Comparison of ENCODE assay signal across 35 cellular contexts in the genomic region with DNA sequence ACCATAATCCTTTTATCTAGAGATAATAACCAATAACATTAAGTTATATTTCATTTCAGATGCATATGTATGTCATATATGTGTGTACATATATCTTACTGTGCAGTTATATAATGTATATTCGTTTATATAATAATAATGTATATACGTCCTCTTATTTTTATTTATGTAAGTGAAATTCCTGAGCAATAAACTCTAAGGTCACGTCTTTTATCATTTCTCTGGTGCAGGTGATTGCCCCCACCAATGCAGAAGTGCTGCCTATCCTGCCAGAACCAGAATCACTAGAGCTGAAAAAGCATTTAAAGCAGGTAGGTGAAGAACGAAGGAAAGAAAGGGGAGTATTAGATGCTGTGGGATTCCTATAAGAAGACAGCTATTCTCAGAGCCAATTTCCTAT. TPM values are rescaled to one million over a fixed set of nuclear protein-coding genes. Genes with fewer than 3 reads are reported as not detected.
A peak's percentile ranks its signal among the peaks of the same experiment; 100 is the strongest.
DNase-seq lines count a peak whose midpoint lies in the region; ATAC-seq, FAIRE-seq and TF ChIP-seq lines count a peak whose summit lies in the region.
"Had no signal": no experiment of that assay in that cellular context is flagged by ENCODE, and none has a peak within 500 bp of the region (broad histone marks: within the 10 kb centered on the region; RNA-seq: fewer than 3 reads in every experiment).

No MANE protein-coding gene starts in this region.

- H3K36me3 ChIP-seq in cardiac muscle cell (peaks cover 73% of the 10 kb centered on the region), SK-N-MC (ENCODE audit: insufficient read depth, low read length) (peaks cover 80% of the 10 kb centered on the region), K562 (ENCODE audit: control insufficient read depth, insufficient read depth, low read length) (peaks cover 90% of the 10 kb centered on the region), gastrocnemius medialis (peaks cover 7 to 87% of the 10 kb centered on the region in 2 donors)

- CTCF ChIA-PET in K562 (lab: Yijun Ruan, JAX; ENCODE audit: low intra/inter-chr PET ratio): no interaction called here

- in situ Hi-C loops in K562 (cut with MboI): no loop called here
- in situ Hi-C loops in gastrocnemius medialis (cut with MboI; ENCODE audit: low sequenced_read_pairs in 4 of 4): no loop called here

- H3K9me1 ChIP-seq in K562 (ENCODE audit: control insufficient read depth, insufficient read depth, low read length): peaks cover 4% of the 10 kb centered on the region

- H3K4me2 ChIP-seq in K562 (ENCODE audit: insufficient read depth, low read length): no peak overlapping the region
- H3K4me2 ChIP-seq: A549; BLaER1; BLaER1 treated with 17β-estradiol and CSF1 and Interleukin-3, amounts not matched to agents 10 nM and 100 nM had no signal

- 93% methylated on average over 4 of the region's 4 CpGs for WGBS in right cardiac atrium
- WGBS in K562 (ENCODE audit: insufficient coverage, low coverage, missing lambda C conversion rate): 84% methylated on average over 4 of the region's 4 CpGs

- TF ChIP-seq CTCF in cardiac muscle cell (IDR thresholded peaks at IDR 0.05; ENCODE audit: low read depth, low read length) (no peak), K562 (IDR thresholded peaks at IDR 0.05 in 2 of 3, conservative IDR thresholded peaks at IDR 0.05 in 1 of 3; ENCODE audit: insufficient read depth in 2 of 3, low read depth in 1 of 3, low read length in 3 of 3) (no peak), gastrocnemius medialis (IDR thresholded peaks at IDR 0.05 in 4 of 5, conservative IDR thresholded peaks at IDR 0.05 in 1 of 5) (no peak)

- TF ChIP-seq RAD21 in K562 (CRISPR knock-in tag; conservative IDR thresholded peaks at IDR 0.05 in 1 of 2, IDR thresholded peaks at IDR 0.05 in 1 of 2): no peak

- peaks cover 3% of the 10 kb centered on the region; the same call in 1 of the 2 replicates for H4K20me1 ChIP-seq in K562 (replicated peaks; ENCODE audit: control insufficient read depth, insufficient read depth, low read length)

- POLR2A ChIA-PET in K562 (lab: Yijun Ruan, JAX): no interaction called here

- TF ChIP-seq EP300 in K562 (IDR thresholded peaks at IDR 0.05; ENCODE audit: low read length): no peak

- no peak overlapping the region for H3K9ac ChIP-seq in SK-N-MC (ENCODE audit: insufficient read length)
- no peak overlapping the region for H3K9ac ChIP-seq in K562 (ENCODE audit: insufficient read depth in 1 of 2, low read depth in 2 of 2, low read length in 2 of 2)
- H3K9ac ChIP-seq: BLaER1; BLaER1 treated with 17β-estradiol and CSF1 and Interleukin-3, amounts not matched to agents 10 nM and 100 nM had no signal

- peaks cover 19% of the 10 kb centered on the region for H3K4me1 ChIP-seq in cardiac muscle cell (ENCODE audit: low read depth)
- no peaks in the 10 kb centered on the region for H3K4me1 ChIP-seq in right cardiac atrium (ENCODE audit: control insufficient read depth, insufficient read depth, low read length)
- peaks cover 11 to 21% of the 10 kb centered on the region in 2 experiments for H3K4me1 ChIP-seq in K562 (replicated peaks in 1 of 2; ENCODE audit: control insufficient read depth in 2 of 2, insufficient read depth in 2 of 2, low read length in 2 of 2)
- H3K4me1 ChIP-seq in gastrocnemius medialis: peaks cover 0 to 27% of the 10 kb centered on the region in 2 donors
- H3K4me1 ChIP-seq: A549, BE2C, BLaER1, Caco-2 had no signal

- TF ChIP-seq POLR2A in K562 (conservative IDR thresholded peaks at IDR 0.05) (no peak), gastrocnemius medialis (IDR thresholded peaks at IDR 0.05) (no peak)

- H3K4me3 ChIP-seq in cardiac muscle cell (no peak overlapping the region), right cardiac atrium (ENCODE audit: low read length) (no peak overlapping the region), SK-N-MC (no peak overlapping the region), K562 (no peak overlapping the region), gastrocnemius medialis (no peak overlapping the region)
- H3K4me3 ChIP-seq: A549; BLaER1; BLaER1 treated with 17β-estradiol and CSF1 and Interleukin-3, amounts not matched to agents 10 nM and 100 nM had no signal

- no peak for DNase-seq in cardiac muscle cell (ENCODE audit: low read depth in 1 of 2, low spot score in 1 of 2)
- no peak for DNase-seq in right cardiac atrium
- DNase-seq in SK-N-MC (ENCODE audit: low read depth, low spot score): no peak
- no peak for DNase-seq in K562 (ENCODE audit: extremely low read depth in 1 of 4, low spot score in 3 of 4)
- DNase-seq in gastrocnemius medialis: no peak
- DNase-seq in activated effector memory CD4-positive, alpha-beta T cell treated with Interleukin-2 at 50 U/mL for 16 hours: no peak
- DNase-seq: 8988T; ACHN; AML-193; BE2C; C1 segment of cervical spinal cord; Caco-2; Calu3; CD4-positive, alpha-beta memory T cell; CD4-positive, alpha-beta T cell; CD4-positive, CD25-positive, alpha-beta regulatory T cell; CD8-positive, alpha-beta memory T cell; CD8-positive, alpha-beta T cell; COR-L47; DMS 273 treated with DMSO at 0.1 percent for 48 hours; DMS153; DMS53; DMS79; DMS79 treated with DMSO at 0.1 percent for 48 hours; DND-41; EL had no signal

- intact Hi-C loops in right cardiac atrium (cut with DNase I): loop anchor here in 2 of 4 donors (10.0 kb wide), 1 partner anchor 76 kb away; a partner anchor contains a TSS
- intact Hi-C loops in K562 (cut with micrococcal nuclease): no loop called here
- intact Hi-C loops in gastrocnemius medialis (cut with DNase I; ENCODE audit: low total_unique reads): no loop called here

- H3K79me2 ChIP-seq in K562 (ENCODE audit: control insufficient read depth, insufficient read depth, low read length): peaks cover 21% of the 10 kb centered on the region

- BruUV-seq in K562 (replicated peaks; lab: Mats Ljungman, UMichigan): no TSS peak

- H3K27ac ChIP-seq in cardiac muscle cell (peak overlapping the region; percentile 60), right cardiac atrium (ENCODE audit: low read length) (no peak overlapping the region), SK-N-MC (0 out of 2 replicates have a peak overlapping the region, but pooled peaks have one; percentile 12), K562 (ENCODE audit: extremely low read depth, low read depth, low read length) (no peak overlapping the region), gastrocnemius medialis (peak overlapping the region in 3 of 4 donors; percentile 73 to 90 (median 76))
- H3K27ac ChIP-seq: 22Rv1; A549; BLaER1; BLaER1 treated with 17β-estradiol and CSF1 and Interleukin-3, amounts not matched to agents 10 nM and 100 nM; C4-2B had no signal

- no peak overlapping the region for H2AFZ ChIP-seq in K562 (ENCODE audit: low read depth, low read length)

- ATAC-seq in right cardiac atrium (no peak), K562 (no peak), gastrocnemius medialis (no peak), GM19455 (IDR thresholded peaks at IDR 0.05; ENCODE audit: unreplicated experiment) (no peak), GM21723 (IDR thresholded peaks at IDR 0.05; ENCODE audit: unreplicated experiment) (no peak)
- ATAC-seq: A549; CD8-positive, alpha-beta T cell had no signal

- FAIRE-seq in K562 (lab: Jason Lieb, UNC): no peak
- FAIRE-seq: A204.1, A549, D721Med had no signal

- H3K27me3 ChIP-seq in cardiac muscle cell: no peaks in the 10 kb centered on the region
- H3K27me3 ChIP-seq in right cardiac atrium (ENCODE audit: control insufficient read depth, insufficient read depth): no peaks in the 10 kb centered on the region
- no peaks in the 10 kb centered on the region for H3K27me3 ChIP-seq in K562 (ENCODE audit: control insufficient read depth in 2 of 2, insufficient read depth in 2 of 2, low read length in 2 of 2)
- no peaks in the 10 kb centered on the region for H3K27me3 ChIP-seq in gastrocnemius medialis
- H3K27me3 ChIP-seq: BE2C; BLaER1; BLaER1 treated with 17β-estradiol and CSF1 and Interleukin-3, amounts not matched to agents 10 nM and 100 nM had no signal

- H3K9me3 ChIP-seq in cardiac muscle cell (ENCODE audit: low read depth): no peaks in the 10 kb centered on the region
- no peaks in the 10 kb centered on the region for H3K9me3 ChIP-seq in right cardiac atrium (ENCODE audit: control insufficient read depth, low read length)
- H3K9me3 ChIP-seq in SK-N-MC (ENCODE audit: low read depth, low read length): no peaks in the 10 kb centered on the region
- H3K9me3 ChIP-seq in K562 (replicated peaks; ENCODE audit: control insufficient read depth, insufficient read depth, low read depth, low read length): no peaks in the 10 kb centered on the region
- H3K9me3 ChIP-seq in gastrocnemius medialis: no peaks in the 10 kb centered on the region
- H3K9me3 ChIP-seq: A549; BE2C; BLaER1; BLaER1 treated with 17β-estradiol and CSF1 and Interleukin-3, amounts not matched to agents 10 nM and 100 nM; Caco-2 had no signal

RNA-seq across cellular contexts. Expression of a gene that starts 8.8 kb away (rescaled TPM):
- total RNA-seq in cardiac muscle cell: 62.5 and 103 TPM in 2 replicates
- polyA plus RNA-seq in cardiac muscle cell: 58.8 and 70.2 TPM in 2 replicates
- 10 to 100 TPM; 42.2 to 73.7 (median 54.7) TPM for total RNA-seq in right cardiac atrium
- polyA plus RNA-seq in right cardiac atrium: 27.9 TPM
- 267 and 427 TPM in 2 replicates for total RNA-seq in K562 (2011; cell fraction: chromatin; rRNA removed; ENCODE audit: low replicate concordance)
- 135 and 141 TPM in 2 replicates for total RNA-seq in K562 (2011; cell fraction: nucleolus; rRNA removed)
- 157 and 178 TPM in 2 replicates for total RNA-seq in K562 (2011; cell fraction: nucleoplasm; rRNA removed)
- 33.6 and 34.4 TPM in 2 replicates for total RNA-seq in K562 (2014; rRNA removed)
- total RNA-seq in K562 (2014; rRNA removed; fragmentation: Illumina TruSeq; extraction: Trizol): 22.2 and 22.6 TPM in 2 replicates
- 28.7 and 34.3 TPM in 2 replicates for total RNA-seq in K562 (2015; rRNA removed; fragmentation: Illumina TruSeq; extraction: Trizol)
- 53.6 and 57.6 TPM in 2 replicates for total RNA-seq in K562 (2021)
- polyA plus RNA-seq in K562 (2011; rRNA removed): 37.0 and 54.1 TPM in 2 replicates
- 37.6 and 44.5 TPM in 2 replicates for polyA plus RNA-seq in K562 (2011; cell fraction: cytosol; rRNA removed)
- polyA plus RNA-seq in K562 (2011; cell fraction: nucleus; rRNA removed): 196 and 230 TPM in 2 replicates
- polyA plus RNA-seq in K562 (2012): 39.6 and 44.4 TPM in 2 replicates
- polyA plus RNA-seq in K562 (2014; fragmentation: Illumina TruSeq; extraction: Trizol): 41.6 and 41.9 TPM in 2 replicates
- 1 to 10 TPM in 1 of 2 experiments, under 1 TPM in 1; 0.68 to 3.2 TPM for polyA plus RNA-seq in K562 (2014; fragmentation: Nextera tagmentation; extraction: Ambion mirVana)
- 43.4 and 47.6 TPM in 2 replicates for polyA plus RNA-seq in K562 (2014; rRNA removed)
- 47.0 and 48.6 TPM in 2 replicates for polyA minus RNA-seq in K562 (2011; rRNA and poly(A)+ RNA removed)
- polyA minus RNA-seq in K562 (2011; cell fraction: cytosol; rRNA and poly(A)+ RNA removed): 37.4 and 47.8 TPM in 2 replicates
- 52.0 and 80.3 TPM in 2 replicates for polyA minus RNA-seq in K562 (2011; cell fraction: nucleus; rRNA and poly(A)+ RNA removed)
- total RNA-seq in gastrocnemius medialis: 10 to 100 TPM; 39.4 to 47.9 (median 41.6) TPM

RNA-seq across cellular contexts. Expression of a gene that starts 21.0 kb away (rescaled TPM):
- 21.4 and 31.6 TPM in 2 replicates for total RNA-seq in cardiac muscle cell
- 16.2 and 30.6 TPM in 2 replicates for polyA plus RNA-seq in cardiac muscle cell
- total RNA-seq in right cardiac atrium: 10 to 100 TPM; 22.9 to 42.2 (median 34.2) TPM
- 29.5 TPM for polyA plus RNA-seq in right cardiac atrium
- 39.2 and 75.3 TPM in 2 replicates for total RNA-seq in K562 (2011; cell fraction: chromatin; rRNA removed; ENCODE audit: low replicate concordance)
- total RNA-seq in K562 (2011; cell fraction: nucleolus; rRNA removed): 43.6 and 51.5 TPM in 2 replicates
- total RNA-seq in K562 (2011; cell fraction: nucleoplasm; rRNA removed): 31.0 and 35.2 TPM in 2 replicates
- 11.9 and 16.0 TPM in 2 replicates for total RNA-seq in K562 (2014; rRNA removed)
- total RNA-seq in K562 (2014; rRNA removed; fragmentation: Illumina TruSeq; extraction: Trizol): 6.6 and 8.2 TPM in 2 replicates
- 7.8 and 11.1 TPM in 2 replicates for total RNA-seq in K562 (2015; rRNA removed; fragmentation: Illumina TruSeq; extraction: Trizol)
- 15.9 and 16.5 TPM in 2 replicates for total RNA-seq in K562 (2021)
- polyA plus RNA-seq in K562 (2011; rRNA removed): 26.0 and 31.9 TPM in 2 replicates
- 38.5 and 38.7 TPM in 2 replicates for polyA plus RNA-seq in K562 (2011; cell fraction: cytosol; rRNA removed)
- 66.1 and 82.8 TPM in 2 replicates for polyA plus RNA-seq in K562 (2011; cell fraction: nucleus; rRNA removed)
- 16.1 and 20.9 TPM in 2 replicates for polyA plus RNA-seq in K562 (2012)
- polyA plus RNA-seq in K562 (2014; fragmentation: Illumina TruSeq; extraction: Trizol): 12.0 and 15.2 TPM in 2 replicates
- 10 to 100 TPM in 1 of 2 experiments, 1 to 10 TPM in 1; 9.8 to 10.4 TPM for polyA plus RNA-seq in K562 (2014; fragmentation: Nextera tagmentation; extraction: Ambion mirVana)
- 17.5 and 18.4 TPM in 2 replicates for polyA plus RNA-seq in K562 (2014; rRNA removed)
- 15.1 and 19.2 TPM in 2 replicates for polyA minus RNA-seq in K562 (2011; rRNA and poly(A)+ RNA removed)
- polyA minus RNA-seq in K562 (2011; cell fraction: cytosol; rRNA and poly(A)+ RNA removed): 9.9 and 20.8 TPM in 2 replicates
- polyA minus RNA-seq in K562 (2011; cell fraction: nucleus; rRNA and poly(A)+ RNA removed): 12.8 and 23.2 TPM in 2 replicates
- total RNA-seq in gastrocnemius medialis: 10 to 100 TPM in 3 of 4 donors, 1 to 10 TPM in 1; 7.9 to 16.3 (median 12.1) TPM

RNA-seq across cellular contexts. Expression of a gene that starts 30.2 kb away (rescaled TPM):
- total RNA-seq in cardiac muscle cell (87.7 and 94.0 TPM in 2 replicates), right cardiac atrium (10 to 100 TPM; 21.7 to 25.9 (median 25.5) TPM), K562 (2014; rRNA removed) (14.3 and 16.2 TPM in 2 replicates), K562 (2014; rRNA removed; fragmentation: Illumina TruSeq; extraction: Trizol) (7.1 and 8.6 TPM in 2 replicates), K562 (2015; rRNA removed; fragmentation: Illumina TruSeq; extraction: Trizol) (11.6 and 12.1 TPM in 2 replicates), K562 (2021) (17.8 and 20.0 TPM in 2 replicates), gastrocnemius medialis (10 to 100 TPM; 12.4 to 36.2 (median 27.9) TPM)
- polyA plus RNA-seq in cardiac muscle cell (67.1 and 67.5 TPM in 2 replicates), right cardiac atrium (24.7 TPM), K562 (2011; rRNA removed) (7.0 and 10.4 TPM in 2 replicates), K562 (2014; fragmentation: Illumina TruSeq; extraction: Trizol) (14.0 and 19.1 TPM in 2 replicates), K562 (2014; fragmentation: Nextera tagmentation; extraction: Ambion mirVana) (1 to 10 TPM; 1.9 to 2.2 TPM), K562 (2014; rRNA removed) (12.4 and 14.4 TPM in 2 replicates)
- total RNA-seq in K562 (2011; cell fraction: chromatin; rRNA removed; ENCODE audit: low replicate concordance): 46.3 and 108 TPM in 2 replicates
- 76.0 and 80.0 TPM in 2 replicates for total RNA-seq in K562 (2011; cell fraction: nucleolus; rRNA removed)
- 60.6 and 60.9 TPM in 2 replicates for total RNA-seq in K562 (2011; cell fraction: nucleoplasm; rRNA removed)
- polyA plus RNA-seq in K562 (2011; cell fraction: cytosol; rRNA removed): 8.2 and 13.6 TPM in 2 replicates
- polyA plus RNA-seq in K562 (2011; cell fraction: nucleus; rRNA removed): 27.8 and 55.7 TPM in 2 replicates
- polyA plus RNA-seq in K562 (2012): 13.9 and 20.7 TPM in 2 replicates
- 10.9 and 11.2 TPM in 2 replicates for polyA minus RNA-seq in K562 (2011; rRNA and poly(A)+ RNA removed)
- 9.5 and 12.3 TPM in 2 replicates for polyA minus RNA-seq in K562 (2011; cell fraction: cytosol; rRNA and poly(A)+ RNA removed)
- polyA minus RNA-seq in K562 (2011; cell fraction: nucleus; rRNA and poly(A)+ RNA removed): 25.4 and 26.9 TPM in 2 replicates

Comparison
In these comparisons a context has a peak if more than half of its experiments do, and no peak if none do; other contexts are left out.
1. H3K27ac ChIP-seq: peak in cardiac muscle cell (single experiment), SK-N-MC (single experiment) and gastrocnemius medialis (3 of 4); none in right cardiac atrium (single experiment) and K562 (single experiment).